30 cellular contexts compared by ENCODE assay signal in genomic region chr1:38098101-38098847, GRCh38. TPM values are rescaled to one million over a fixed set of nuclear protein-coding genes. Genes with fewer than 3 reads are reported as not detected.
"Had no signal": no experiment of that assay in that cellular context is flagged by ENCODE, and none has a peak within 500 bp of the region (broad histone marks: within the 10 kb centered on the region; RNA-seq: fewer than 3 reads in every experiment).

No MANE protein-coding gene starts in this region.

- DNase-seq: activated CD4-positive, alpha-beta T cell treated with anti-CD3 and anti-CD28 coated beads for 36 hours; activated CD4-positive, alpha-beta T cell treated with anti-CD3 and anti-CD28 coated beads, Interleukin-2, amount 10 ng/mL, durations not matched to agents 7 days and 5 days; activated CD4-positive, alpha-beta T cell treated with anti-CD3 and anti-CD28 coated beads, Interleukin-2, amount 50 U/mL, for 48 hours; activated CD8-positive, alpha-beta T cell treated with anti-CD3 and anti-CD28 coated beads, Interleukin-2, amount 10 ng/mL, durations not matched to agents 7 days and 5 days; activated gamma-delta T cell; activated naive CD4-positive, alpha-beta T cell treated with Interleukin-2 at 50 U/mL for 16 hours; activated T-cell treated with anti-CD3 and anti-CD28 coated beads, Interleukin-2, amount 50 U/mL, for 24 hours; adrenal gland; body of pancreas; caudate nucleus; Karpas-422; KBM-7; NCI-H1048; NCI-H1105 treated with DMSO at 0.1 percent for 48 hours; NCI-H1694; NCI-H1930; NCI-H2081 treated with DMSO at 0.1 percent for 48 hours; NCI-H524 treated with DMSO at 0.1 percent for 48 hours; SHP77; SK-N-SH had no signal

- H3K4me1 Mint-ChIP-seq: activated CD4-positive, alpha-beta T cell treated with anti-CD3 and anti-CD28 coated beads for 36 hours; activated CD4-positive, alpha-beta T cell treated with anti-CD3 and anti-CD28 coated beads, Interleukin-2, amount 10 ng/mL, durations not matched to agents 7 days and 5 days; activated naive CD4-positive, alpha-beta T cell treated with anti-CD3 and anti-CD28 coated beads, Interleukin-2, amount 50 U/mL, for 24 hours had no signal

- H3K27ac Mint-ChIP-seq: activated CD4-positive, alpha-beta T cell treated with anti-CD3 and anti-CD28 coated beads for 36 hours; activated CD4-positive, alpha-beta T cell treated with anti-CD3 and anti-CD28 coated beads, Interleukin-2, amount 10 ng/mL, durations not matched to agents 7 days and 5 days; activated CD8-positive, alpha-beta T cell treated with anti-CD3 and anti-CD28 coated beads, Interleukin-2, amount 10 ng/mL, durations not matched to agents 7 days and 5 days; activated naive CD4-positive, alpha-beta T cell treated with anti-CD3 and anti-CD28 coated beads, Interleukin-2, amount 50 U/mL, for 24 hours; activated T-cell treated with anti-CD3 and anti-CD28 coated beads, Interleukin-2, amount 50 U/mL, for 24 hours; activated T-helper 2 cell treated with anti-CD3 and anti-CD28 coated beads, Interferon-gamma antibody, Interleukin-2, Interleukin-4, amounts not matched to agents 10 μg/mL and 5 μg/mL and 100 μg/mL, durations not matched to agents 14 hours and 24 hours and 36 hours; T-helper 1 cell treated with Interleukin-12 subunit alpha and Interleukin-12 subunit beta and Interleukin-4 antibody, amounts not matched to agents 30 μg/mL and 1 μg/mL, for 36 hours; T-helper 2 cell treated with Interferon-gamma antibody and Interleukin-4, amounts not matched to agents 5 μg/mL and 100 μg/mL, for 36 hours had no signal

- H3K9me3 Mint-ChIP-seq: activated CD4-positive, alpha-beta T cell treated with anti-CD3 and anti-CD28 coated beads, Interleukin-2, amount 10 ng/mL, durations not matched to agents 7 days and 5 days; activated naive CD4-positive, alpha-beta T cell treated with anti-CD3 and anti-CD28 coated beads, Interleukin-2, amount 50 U/mL, for 24 hours; activated T-cell treated with anti-CD3 and anti-CD28 coated beads, Interleukin-2, amount 50 U/mL, for 24 hours; activated T-helper 2 cell treated with anti-CD3 and anti-CD28 coated beads, Interferon-gamma antibody, Interleukin-2, Interleukin-4, amounts not matched to agents 10 μg/mL and 5 μg/mL and 100 μg/mL, durations not matched to agents 14 hours and 24 hours and 36 hours; T-helper 1 cell treated with Interleukin-12 subunit alpha and Interleukin-12 subunit beta and Interleukin-4 antibody, amounts not matched to agents 30 μg/mL and 1 μg/mL, for 36 hours; T-helper 2 cell treated with Interferon-gamma antibody and Interleukin-4, amounts not matched to agents 5 μg/mL and 100 μg/mL, for 36 hours had no signal

- H3K36me3 Mint-ChIP-seq: activated naive CD4-positive, alpha-beta T cell treated with anti-CD3 and anti-CD28 coated beads, Interleukin-2, amount 50 U/mL, for 24 hours had no signal

- ATAC-seq: activated CD4-positive, alpha-beta T cell treated with anti-CD3 and anti-CD28 coated beads for 36 hours; activated CD4-positive, CD25-positive, alpha-beta regulatory T cell treated with anti-CD3 and anti-CD28 coated beads, Interleukin-2, amount 50 U/mL, for 24 hours; activated CD8-positive, alpha-beta T cell treated with anti-CD3 and anti-CD28 coated beads, Interleukin-2, amount 10 ng/mL, durations not matched to agents 7 days and 5 days; body of pancreas; Panc1 had no signal

- H3K4me3 ChIP-seq: adrenal gland, body of pancreas, breast epithelium, SJSA1 had no signal

- H3K4me1 ChIP-seq: body of pancreas, breast epithelium, SJSA1 had no signal

- H3K27ac ChIP-seq: adrenal gland, body of pancreas, breast epithelium, SJSA1 had no signal

- H3K4me3 Mint-ChIP-seq: activated CD4-positive, alpha-beta T cell treated with anti-CD3 and anti-CD28 coated beads for 36 hours; activated CD4-positive, alpha-beta T cell treated with anti-CD3 and anti-CD28 coated beads, Interleukin-2, amount 10 ng/mL, durations not matched to agents 7 days and 5 days; activated CD8-positive, alpha-beta T cell treated with anti-CD3 and anti-CD28 coated beads, Interleukin-2, amount 10 ng/mL, durations not matched to agents 7 days and 5 days; activated naive CD4-positive, alpha-beta T cell treated with anti-CD3 and anti-CD28 coated beads, Interleukin-2, amount 50 U/mL, for 24 hours; activated T-cell treated with anti-CD3 and anti-CD28 coated beads, Interleukin-2, amount 50 U/mL, for 24 hours; T-helper 1 cell treated with Interleukin-12 subunit alpha and Interleukin-12 subunit beta and Interleukin-4 antibody, amounts not matched to agents 30 μg/mL and 1 μg/mL, for 36 hours; T-helper 2 cell treated with Interferon-gamma antibody and Interleukin-4, amounts not matched to agents 5 μg/mL and 100 μg/mL, for 36 hours had no signal

- H3K27me3 ChIP-seq: adrenal gland, body of pancreas, breast epithelium, SJSA1 had no signal

RNA-seq across cellular contexts. Expression of gene POU3F1, which starts 51.7 kb away (rescaled TPM):
- total RNA-seq: activated CD4-positive, alpha-beta T cell treated with anti-CD3 and anti-CD28 coated beads, Interleukin-2, amount 10 ng/mL, durations not matched to agents 7 days and 5 days; activated CD8-positive, alpha-beta T cell treated with anti-CD3 and anti-CD28 coated beads, Interleukin-2, amount 10 ng/mL, durations not matched to agents 7 days and 5 days; body of pancreas; NCI-H460; RPMI7951 had no signal
- polyA plus RNA-seq: SK-N-SH had no signal
